ENCODE assay signal across 24 cellular contexts in genomic region chr16:64287667-64288521, GRCh38.
"Had no signal": no experiment of that assay in that cellular context is flagged by ENCODE, and none has a peak within 500 bp of the region (broad histone marks: within the 10 kb centered on the region; RNA-seq: fewer than 3 reads in every experiment).

No MANE protein-coding gene starts in this region.

- H3K27me3 ChIP-seq: foreskin keratinocyte, hepatocyte, thyroid gland, upper lobe of right lung had no signal

- DNase-seq: activated CD8-positive, alpha-beta memory T cell treated with anti-CD3 and anti-CD28 coated beads for 24 hours; activated CD8-positive, alpha-beta memory T cell treated with anti-CD3 and anti-CD28 coated beads, Interleukin-2, amount 50 U/mL, for 48 hours; activated effector memory CD4-positive, alpha-beta T cell treated with Interleukin-2 at 50 U/mL for 16 hours; activated naive CD4-positive, alpha-beta T cell treated with anti-CD3 and anti-CD28 coated beads for 36 hours; activated naive CD8-positive, alpha-beta T cell treated with anti-CD3 and anti-CD28 coated beads, Interleukin-2, amount 10 ng/mL, durations not matched to agents 7 days and 5 days; activated T-cell treated with anti-CD3 and anti-CD28 coated beads, Interleukin-2, amount 50 U/mL, for 4 hours; amniotic stem cell; effector CD4-positive, alpha-beta T cell; erythroblast; foreskin keratinocyte; immature natural killer cell; kidney glomerular epithelial cell; stimulated activated CD4-positive, alpha-beta T cell treated with anti-CD3 and anti-CD28 coated beads, Interleukin-12 subunit alpha, Interleukin-12 subunit beta, amount 100 ng/mL, for 4 hours; stimulated activated CD4-positive, alpha-beta T cell treated with anti-CD3 and anti-CD28 coated beads, Interleukin-4, amount 100 ng/mL, for 4 hours; stimulated activated naive CD8-positive, alpha-beta T cell treated with anti-CD3 and anti-CD28 coated beads, Interleukin-15, Interleukin-2, amounts not matched to agents 100 U/mL and 50 U/mL, for 24 hours; T-helper 1 cell; thyroid gland; upper lobe of right lung; WERI-Rb-1 had no signal

- H3K4me1 ChIP-seq: foreskin keratinocyte, prostate gland, thyroid gland, upper lobe of right lung had no signal

- H2AFZ ChIP-seq: hepatocyte had no signal

- H3K27ac Mint-ChIP-seq: activated naive CD4-positive, alpha-beta T cell treated with anti-CD3 and anti-CD28 coated beads for 36 hours; activated naive CD8-positive, alpha-beta T cell treated with anti-CD3 and anti-CD28 coated beads, Interleukin-2, amount 10 ng/mL, durations not matched to agents 7 days and 5 days; dendritic cell treated with granulocyte-macrophage colony-stimulating factor and Interleukin-4, amounts not matched to agents 40 ng/mL and 50 ng/mL, for 4 days; immature natural killer cell; memory B cell; nephron had no signal

- H3K9me3 ChIP-seq: prostate gland, thyroid gland, upper lobe of right lung had no signal

- H3K4me3 ChIP-seq: hepatocyte, prostate gland, thyroid gland, upper lobe of right lung had no signal

- H3K36me3 Mint-ChIP-seq: activated naive CD8-positive, alpha-beta T cell treated with anti-CD3 and anti-CD28 coated beads, Interleukin-2, amount 10 ng/mL, durations not matched to agents 7 days and 5 days; immature natural killer cell; memory B cell had no signal

- H3K27ac ChIP-seq: foreskin keratinocyte, hepatocyte, prostate gland, thyroid gland, upper lobe of right lung, WERI-Rb-1 had no signal

- H3K4me3 Mint-ChIP-seq: activated naive CD4-positive, alpha-beta T cell treated with anti-CD3 and anti-CD28 coated beads for 36 hours; activated naive CD8-positive, alpha-beta T cell treated with anti-CD3 and anti-CD28 coated beads, Interleukin-2, amount 10 ng/mL, durations not matched to agents 7 days and 5 days; activated T-cell treated with anti-CD3 and anti-CD28 coated beads, Interleukin-2, amount 50 U/mL, for 4 hours; dendritic cell treated with granulocyte-macrophage colony-stimulating factor and Interleukin-4, amounts not matched to agents 40 ng/mL and 50 ng/mL, for 4 days; immature natural killer cell; memory B cell; nephron had no signal

- H3K4me2 ChIP-seq: hepatocyte had no signal

- H3K4me1 Mint-ChIP-seq: activated naive CD8-positive, alpha-beta T cell treated with anti-CD3 and anti-CD28 coated beads, Interleukin-2, amount 10 ng/mL, durations not matched to agents 7 days and 5 days; immature natural killer cell; memory B cell; nephron had no signal

- H3K27me3 Mint-ChIP-seq: activated naive CD8-positive, alpha-beta T cell treated with anti-CD3 and anti-CD28 coated beads, Interleukin-2, amount 10 ng/mL, durations not matched to agents 7 days and 5 days; dendritic cell treated with granulocyte-macrophage colony-stimulating factor and Interleukin-4, amounts not matched to agents 40 ng/mL and 50 ng/mL, for 4 days; memory B cell had no signal

- H3K36me3 ChIP-seq: prostate gland, thyroid gland, upper lobe of right lung, WERI-Rb-1 had no signal
